10 cellular contexts compared by ENCODE assay signal in the genomic region with DNA sequence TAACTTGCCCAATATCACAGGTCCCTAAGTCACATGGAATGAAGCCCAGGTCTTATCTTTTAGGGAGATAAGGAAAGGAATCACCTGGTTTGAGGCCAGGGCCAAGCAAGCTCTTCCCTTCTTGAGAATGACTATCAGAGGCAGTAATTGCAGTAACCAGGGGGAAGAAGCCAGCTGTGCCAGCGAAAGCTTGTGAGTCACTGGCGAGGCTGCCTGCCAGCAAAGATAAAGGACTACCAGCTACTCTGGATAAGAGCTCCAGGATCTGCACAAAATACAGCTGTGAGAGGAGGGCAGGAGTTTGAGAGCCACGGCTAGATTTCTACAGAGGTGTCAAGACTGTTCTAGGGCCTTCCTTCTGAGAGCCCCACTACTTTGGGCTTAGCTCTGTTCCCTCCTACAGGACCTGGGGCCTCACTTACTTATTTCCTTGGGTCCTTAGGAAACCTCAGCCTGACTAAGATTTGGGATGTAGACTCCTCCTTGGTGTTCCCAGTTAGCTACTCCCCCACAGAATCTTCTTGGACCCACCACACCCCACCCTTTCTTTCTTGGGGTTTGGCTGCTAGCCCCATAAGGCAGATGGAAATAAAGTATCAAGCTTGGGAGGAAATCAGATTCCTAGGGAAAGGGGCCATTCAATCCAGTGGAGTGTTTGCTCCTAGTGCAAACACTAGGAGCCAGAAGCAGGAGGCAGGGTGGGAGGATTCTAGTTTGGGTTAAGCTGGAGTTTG. TPM values are rescaled to one million over a fixed set of nuclear protein-coding genes. Genes with fewer than 3 reads are reported as not detected.
DNase-seq lines count a peak whose midpoint lies in the region; FAIRE-seq and TF ChIP-seq lines count a peak whose summit lies in the region.
"Had no signal": no experiment of that assay in that cellular context is flagged by ENCODE, and none has a peak within 500 bp of the region (broad histone marks: within the 10 kb centered on the region; RNA-seq: fewer than 3 reads in every experiment).

No MANE protein-coding gene starts in this region.

- H3K27ac Mint-ChIP-seq in CD14-positive monocyte, result no peak overlapping the region
- H3K27ac Mint-ChIP-seq: stimulated activated effector memory CD8-positive, alpha-beta T cell treated with anti-CD3 and anti-CD28 coated beads, Interleukin-12 subunit alpha, Interleukin-12 subunit beta, amount 100 ng/mL, for 72 hours had no signal

- H3K4me1 ChIP-seq in keratinocyte (ENCODE audit: control insufficient read depth, extremely low read depth, insufficient read depth, low read length), result peaks cover 22% of the 10 kb centered on the region

- intact Hi-C loops in CD14-positive monocyte (cut with micrococcal nuclease), result no loop called here

- peaks cover 8% of the 10 kb centered on the region for H3K4me1 Mint-ChIP-seq in CD14-positive monocyte
- H3K4me1 Mint-ChIP-seq: stimulated activated effector memory CD8-positive, alpha-beta T cell treated with anti-CD3 and anti-CD28 coated beads, Interleukin-12 subunit alpha, Interleukin-12 subunit beta, amount 100 ng/mL, for 72 hours had no signal

- no peak for TF ChIP-seq CTCF in CD14-positive monocyte (IDR thresholded peaks at IDR 0.05)
- no peak for TF ChIP-seq CTCF in keratinocyte (optimal IDR thresholded peaks at IDR 0.05 in 1 of 3, IDR thresholded peaks at IDR 0.05 in 1 of 3, conservative IDR thresholded peaks at IDR 0.05 in 1 of 3; ENCODE audit: extremely low read depth in 1 of 3, insufficient read depth in 2 of 3, low read length in 3 of 3)

- peak; percentile 82 for FAIRE-seq in keratinocyte (lab: Jason Lieb, UNC)
- FAIRE-seq: kidney had no signal

- peak overlapping the region; percentile 46 for H2AFZ ChIP-seq in keratinocyte (ENCODE audit: control insufficient read depth, low read length)

- H3K79me2 ChIP-seq in keratinocyte (ENCODE audit: control insufficient read depth, insufficient read depth, low read length), result no peaks in the 10 kb centered on the region

- no peaks in the 10 kb centered on the region for H3K36me3 ChIP-seq in keratinocyte (ENCODE audit: control insufficient read depth in 2 of 2, extremely low read depth in 1 of 2, insufficient read depth in 2 of 2, low read length in 2 of 2)

- no peak overlapping the region for H3K27ac ChIP-seq in keratinocyte (ENCODE audit: control insufficient read depth, insufficient read depth, low read length)

- DNase-seq in CD14-positive monocyte (ENCODE audit: low spot score) (peak; percentile 46), SW480 (ENCODE audit: low spot score) (peak; percentile 11), keratinocyte (ENCODE audit: low read depth, low spot score) (peak; percentile 33), superior temporal gyrus (ENCODE audit: extremely low spot score) (no peak), NCI-H526 (lab: John Stamatoyannopoulos, UW) (no peak), NCI-H82 treated with DMSO at 0.1 percent for 48 hours (lab: John Stamatoyannopoulos, UW; ENCODE audit: unreplicated experiment) (no peak)
- DNase-seq: activated CD4-positive, alpha-beta T cell treated with anti-CD3 and anti-CD28 coated beads for 48 hours; GDM1; kidney had no signal

- H3K4me3 Mint-ChIP-seq in CD14-positive monocyte, result no peak overlapping the region
- H3K4me3 Mint-ChIP-seq: stimulated activated effector memory CD8-positive, alpha-beta T cell treated with anti-CD3 and anti-CD28 coated beads, Interleukin-12 subunit alpha, Interleukin-12 subunit beta, amount 100 ng/mL, for 72 hours had no signal

- peak overlapping the region; percentile 52 for H3K4me2 ChIP-seq in keratinocyte (ENCODE audit: control insufficient read depth, extremely low read depth, insufficient read depth, low read depth, low read length)

- no peaks in the 10 kb centered on the region for H4K20me1 ChIP-seq in keratinocyte (ENCODE audit: control insufficient read depth, extremely low read depth, insufficient read depth, low read length)

- peaks cover 1 to 5% (median 5%) of the 10 kb centered on the region in 3 donors for H3K27me3 Mint-ChIP-seq in CD14-positive monocyte (ENCODE audit: low read depth in 3 of 3)

- H3K36me3 Mint-ChIP-seq in CD14-positive monocyte, result no peaks in the 10 kb centered on the region
- H3K36me3 Mint-ChIP-seq: stimulated activated effector memory CD8-positive, alpha-beta T cell treated with anti-CD3 and anti-CD28 coated beads, Interleukin-12 subunit alpha, Interleukin-12 subunit beta, amount 100 ng/mL, for 72 hours had no signal

- no peak overlapping the region for H3K9ac ChIP-seq in keratinocyte (ENCODE audit: control insufficient read depth, extremely low read depth, insufficient read depth, low read length)

- no peaks in the 10 kb centered on the region for H3K9me1 ChIP-seq in keratinocyte (ENCODE audit: control insufficient read depth, extremely low read depth, insufficient read depth, low read length)

- H3K27me3 ChIP-seq in keratinocyte (ENCODE audit: control insufficient read depth, extremely low read depth, insufficient read depth, low read length), result no peaks in the 10 kb centered on the region

- dilution Hi-C loops in keratinocyte (cut with MboI; ENCODE audit: extremely low pct_ligation_motif_present, low sequenced_read_pairs), result no loop called here

- no peaks in the 10 kb centered on the region for H3K9me3 ChIP-seq in keratinocyte (ENCODE audit: control insufficient read depth, low read depth, low read length)

- no peak overlapping the region for H3K4me3 ChIP-seq in keratinocyte (ENCODE audit: control insufficient read depth in 2 of 3, extremely low read depth in 1 of 3, insufficient read depth in 2 of 3, low read depth in 1 of 3, low read length in 3 of 3)

- H3K9me3 Mint-ChIP-seq in CD14-positive monocyte, result peaks cover 0 to 2% (median 0%) of the 10 kb centered on the region in 7 donors
- H3K9me3 Mint-ChIP-seq: stimulated activated effector memory CD8-positive, alpha-beta T cell treated with anti-CD3 and anti-CD28 coated beads, Interleukin-12 subunit alpha, Interleukin-12 subunit beta, amount 100 ng/mL, for 72 hours had no signal

RNA-seq across cellular contexts. Expression of gene CCKBR, which starts 9.6 kb away (rescaled TPM):
- polyA plus RNA-seq in CD14-positive monocyte (not detected), keratinocyte (not detected in 3 replicates)
- polyA plus RNA-seq in keratinocyte (2011; ENCODE audit: low read depth), result not detected
- 0.03 TPM in 1 of 2 replicates, not detected in the other for polyA plus RNA-seq in keratinocyte (2011; cell fraction: cytosol; rRNA removed)
- not detected in 2 replicates for polyA plus RNA-seq in keratinocyte (2011; cell fraction: nucleus; rRNA removed)
- polyA plus RNA-seq in keratinocyte (2012; ENCODE audit: low replicate concordance), result not detected in 2 replicates
- not detected in 3 replicates for polyA minus RNA-seq in keratinocyte
- not detected for polyA minus RNA-seq in keratinocyte (2011; cell fraction: cytosol; rRNA and poly(A)+ RNA removed)
- not detected in 2 replicates for polyA minus RNA-seq in keratinocyte (2011; cell fraction: nucleus; rRNA and poly(A)+ RNA removed)

RNA-seq across cellular contexts. Expression of gene CNGA4, which starts 11.1 kb away (rescaled TPM):
- polyA plus RNA-seq in CD14-positive monocyte, result not detected
- 0.09 to 0.18 TPM in 2 of 3 replicates, not detected in the other for polyA plus RNA-seq in keratinocyte
- not detected for polyA plus RNA-seq in keratinocyte (2011; ENCODE audit: low read depth)
- 0.06 TPM in 2 replicates for polyA plus RNA-seq in keratinocyte (2011; cell fraction: cytosol; rRNA removed)
- polyA plus RNA-seq in keratinocyte (2011; cell fraction: nucleus; rRNA removed), result 0.32 and 0.48 TPM in 2 replicates
- polyA plus RNA-seq in keratinocyte (2012; ENCODE audit: low replicate concordance), result not detected in 2 replicates
- 0.10 to 0.20 TPM in 2 of 3 replicates, not detected in the other for polyA minus RNA-seq in keratinocyte
- not detected for polyA minus RNA-seq in keratinocyte (2011; cell fraction: cytosol; rRNA and poly(A)+ RNA removed)
- 0.42 TPM in 1 of 2 replicates, not detected in the other for polyA minus RNA-seq in keratinocyte (2011; cell fraction: nucleus; rRNA and poly(A)+ RNA removed)

RNA-seq across cellular contexts. Expression of gene FHIP1B, which starts 15.6 kb away (rescaled TPM):
- 10 to 100 TPM; 14.2 to 18.9 TPM for polyA plus RNA-seq in CD14-positive monocyte
- 15.2 to 31.6 TPM (median 18.7 TPM) in 3 replicates for polyA plus RNA-seq in keratinocyte
- 8.5 TPM for polyA plus RNA-seq in keratinocyte (2011; ENCODE audit: low read depth)
- polyA plus RNA-seq in keratinocyte (2011; cell fraction: cytosol; rRNA removed), result 6.3 and 11.0 TPM in 2 replicates
- polyA plus RNA-seq in keratinocyte (2011; cell fraction: nucleus; rRNA removed), result 88.3 and 91.8 TPM in 2 replicates
- polyA plus RNA-seq in keratinocyte (2012; ENCODE audit: low replicate concordance), result 10.5 and 15.8 TPM in 2 replicates
- polyA minus RNA-seq in keratinocyte, result 27.1 to 39.5 TPM (median 31.1 TPM) in 3 replicates
- 18.0 TPM for polyA minus RNA-seq in keratinocyte (2011; cell fraction: cytosol; rRNA and poly(A)+ RNA removed)
- 37.0 and 38.2 TPM in 2 replicates for polyA minus RNA-seq in keratinocyte (2011; cell fraction: nucleus; rRNA and poly(A)+ RNA removed)

RNA-seq across cellular contexts. Expression of gene C11orf42, which starts 44.6 kb away (rescaled TPM):
- not detected for polyA plus RNA-seq in CD14-positive monocyte
- not detected in 3 replicates for polyA plus RNA-seq in keratinocyte
- not detected for polyA plus RNA-seq in keratinocyte (2011; ENCODE audit: low read depth)
- not detected in 2 replicates for polyA plus RNA-seq in keratinocyte (2011; cell fraction: cytosol; rRNA removed)
- polyA plus RNA-seq in keratinocyte (2011; cell fraction: nucleus; rRNA removed), result not detected in 2 replicates
- polyA plus RNA-seq in keratinocyte (2012; ENCODE audit: low replicate concordance), result 0.13 and 0.24 TPM in 2 replicates
- polyA minus RNA-seq in keratinocyte, result not detected in 3 replicates
- polyA minus RNA-seq in keratinocyte (2011; cell fraction: cytosol; rRNA and poly(A)+ RNA removed), result not detected
- not detected in 2 replicates for polyA minus RNA-seq in keratinocyte (2011; cell fraction: nucleus; rRNA and poly(A)+ RNA removed)

RNA-seq across cellular contexts. Expression of gene OR52W1, which starts 51.0 kb away (rescaled TPM):
- polyA plus RNA-seq in CD14-positive monocyte (not detected), keratinocyte (not detected in 3 replicates)
- not detected for polyA plus RNA-seq in keratinocyte (2011; ENCODE audit: low read depth)
- not detected in 2 replicates for polyA plus RNA-seq in keratinocyte (2011; cell fraction: cytosol; rRNA removed)
- not detected in 2 replicates for polyA plus RNA-seq in keratinocyte (2011; cell fraction: nucleus; rRNA removed)
- not detected in 2 replicates for polyA plus RNA-seq in keratinocyte (2012; ENCODE audit: low replicate concordance)
- not detected in 3 replicates for polyA minus RNA-seq in keratinocyte
- polyA minus RNA-seq in keratinocyte (2011; cell fraction: cytosol; rRNA and poly(A)+ RNA removed), result not detected
- not detected in 2 replicates for polyA minus RNA-seq in keratinocyte (2011; cell fraction: nucleus; rRNA and poly(A)+ RNA removed)

Comparison
In these comparisons a context has a peak if more than half of its experiments do, and no peak if none do; other contexts are left out.
1. DNase-seq: peak in CD14-positive monocyte (single experiment), SW480 (single experiment) and keratinocyte (single experiment); none in superior temporal gyrus (single experiment), NCI-H526 (0 of 2) and NCI-H82 treated with DMSO at 0.1 percent for 48 hours (single experiment).